10 cellular contexts compared by ENCODE assay signal in the genomic region with DNA sequence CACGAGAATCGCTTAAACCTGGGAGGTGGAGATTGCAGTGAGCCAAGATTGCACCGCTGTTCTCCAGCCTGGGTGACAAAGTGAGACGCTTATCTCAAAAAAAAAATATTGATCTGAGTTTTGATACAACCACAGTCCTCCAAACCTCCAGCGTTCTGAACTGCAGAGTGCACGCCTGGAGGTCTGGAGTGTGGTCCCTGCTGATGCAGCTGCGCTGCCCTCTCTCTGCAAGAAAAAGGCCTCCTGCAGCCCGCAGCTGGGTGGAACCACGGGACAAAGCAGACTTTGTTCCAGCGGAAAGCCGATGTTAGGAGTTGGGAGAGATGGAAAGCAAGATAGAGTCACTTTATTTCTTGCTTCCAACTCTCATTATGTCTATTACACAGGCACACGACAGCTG.
DNase-seq lines count a peak whose midpoint lies in the region; ATAC-seq and TF ChIP-seq lines count a peak whose summit lies in the region.
"Had no signal": no experiment of that assay in that cellular context is flagged by ENCODE, and none has a peak within 500 bp of the region (broad histone marks: within the 10 kb centered on the region; RNA-seq: fewer than 3 reads in every experiment).

No MANE protein-coding gene starts in this region.

- WGBS in heart left ventricle, 4 donors: 63 to 68% (median 67%) methylated on average over 12 of the region's 12 CpGs

- no peak overlapping the region for H3K27ac ChIP-seq in heart left ventricle
- H3K27ac ChIP-seq: tibial artery had no signal

- no peak for TF ChIP-seq CTCF in heart left ventricle (IDR thresholded peaks at IDR 0.05)

- no peaks in the 10 kb centered on the region for H3K36me3 ChIP-seq in heart left ventricle
- H3K36me3 ChIP-seq: tibial artery had no signal

- intact Hi-C loops in heart left ventricle (cut with DNase I): no loop called here

- peak; percentile 64 for DNase-seq in Jurkat, Clone E6-1 (ENCODE audit: low read depth, low spot score)
- DNase-seq in hippocampal formation (lab: John Stamatoyannopoulos, UW): peak; percentile 82 to 88
- DNase-seq in putamen (ENCODE audit: low spot score): peak; percentile 91
- no peak for DNase-seq in stimulated activated CD4-positive, alpha-beta T cell treated with anti-CD3 and anti-CD28 coated beads, Interleukin-12 subunit alpha, Interleukin-12 subunit beta, amount 100 ng/mL, for 4 hours
- no peak for DNase-seq in activated effector memory CD4-positive, alpha-beta T cell treated with Interleukin-2 at 50 U/mL for 16 hours
- no peak for DNase-seq in hepatic stellate cell (ENCODE audit: low spot score)
- DNase-seq in heart left ventricle: no peak
- DNase-seq: activated CD4-positive, CD25-positive, alpha-beta regulatory T cell; tibial artery had no signal

- ATAC-seq in SK-N-SH treated with all-trans-retinoic acid at 6 μM for 48 hours: peak; percentile 71; the same call in 2 of the 3 replicates
- ATAC-seq in heart left ventricle: no peak

- no peak for TF ChIP-seq POLR2A in heart left ventricle (IDR thresholded peaks at IDR 0.05)

- H3K4me1 ChIP-seq in heart left ventricle: no peaks in the 10 kb centered on the region
- H3K4me1 ChIP-seq: tibial artery had no signal

- H3K27me3 ChIP-seq in heart left ventricle: peaks cover 0 to 11% (median 0%) of the 10 kb centered on the region in 9 donors
- H3K27me3 ChIP-seq: tibial artery had no signal

- H3K4me3 ChIP-seq in Jurkat, Clone E6-1 (ENCODE audit: low read length): no peak overlapping the region
- H3K4me3 ChIP-seq in heart left ventricle: no peak overlapping the region
- H3K4me3 ChIP-seq: tibial artery had no signal

- H3K9me3 ChIP-seq in heart left ventricle: no peaks in the 10 kb centered on the region
- H3K9me3 ChIP-seq: tibial artery had no signal

TF ChIP-seq in SK-N-SH treated with all-trans-retinoic acid at 6 μM for 48 hours, 23 proteins besides CTCF, POLR2A, EP300 and RAD21:
- no peak for TF ChIP-seq TOX (CRISPR knock-in tag; IDR thresholded peaks at IDR 0.05; ENCODE audit: borderline replicate concordance)
- TF ChIP-seq TCF4 (CRISPR knock-in tag; IDR thresholded peaks at IDR 0.05; ENCODE audit: borderline replicate concordance): peak; percentile 37; the same call in 1 of the 2 replicates
- TF ChIP-seq PATZ1 (CRISPR knock-in tag; IDR thresholded peaks at IDR 0.05; ENCODE audit: borderline replicate concordance): no peak
- no peak for TF ChIP-seq CSRNP3 (CRISPR knock-in tag; IDR thresholded peaks at IDR 0.05)
- TF ChIP-seq ZNF565 (CRISPR knock-in tag; conservative IDR thresholded peaks at IDR 0.05; ENCODE audit: low read depth): no peak
- TF ChIP-seq RARB (CRISPR knock-in tag; IDR thresholded peaks at IDR 0.05): no peak

Comparison
In these comparisons a context has a peak if more than half of its experiments do, and no peak if none do; other contexts are left out.
1. DNase-seq: peak in Jurkat, Clone E6-1 (single experiment), hippocampal formation (2 of 2) and putamen (single experiment); none in stimulated activated CD4-positive, alpha-beta T cell treated with anti-CD3 and anti-CD28 coated beads, Interleukin-12 subunit alpha, Interleukin-12 subunit beta, amount 100 ng/mL, for 4 hours (single experiment), activated effector memory CD4-positive, alpha-beta T cell treated with Interleukin-2 at 50 U/mL for 16 hours (single experiment), hepatic stellate cell (single experiment) and heart left ventricle (0 of 5).